2 cellular contexts compared by ENCODE assay signal in the genomic region with DNA sequence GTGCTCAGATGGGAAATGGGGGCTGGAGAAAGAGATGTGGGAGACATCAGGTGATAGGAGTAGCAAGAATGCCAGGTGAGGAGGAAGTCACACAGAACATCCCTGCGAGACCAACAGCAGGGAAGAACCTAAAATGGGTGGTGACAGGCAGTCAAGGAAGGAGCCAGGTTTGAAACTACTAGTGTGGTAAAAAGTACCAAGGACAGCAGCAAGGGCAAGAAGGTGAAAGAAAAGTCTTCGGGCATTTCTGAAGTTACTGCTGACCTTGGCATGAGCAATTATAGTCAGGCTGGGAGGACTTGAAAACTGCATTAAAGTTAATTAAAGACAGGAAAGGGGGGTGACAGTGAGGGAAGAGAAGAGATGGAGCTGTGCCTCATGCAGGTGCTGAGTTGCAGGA.
TF ChIP-seq lines count a peak whose summit lies in the region.

No MANE protein-coding gene starts in this region.

TF ChIP-seq in SK-N-SH, 30 proteins besides CTCF, POLR2A, EP300 and RAD21 (continued from another document):
- TF ChIP-seq, protein P1, sequence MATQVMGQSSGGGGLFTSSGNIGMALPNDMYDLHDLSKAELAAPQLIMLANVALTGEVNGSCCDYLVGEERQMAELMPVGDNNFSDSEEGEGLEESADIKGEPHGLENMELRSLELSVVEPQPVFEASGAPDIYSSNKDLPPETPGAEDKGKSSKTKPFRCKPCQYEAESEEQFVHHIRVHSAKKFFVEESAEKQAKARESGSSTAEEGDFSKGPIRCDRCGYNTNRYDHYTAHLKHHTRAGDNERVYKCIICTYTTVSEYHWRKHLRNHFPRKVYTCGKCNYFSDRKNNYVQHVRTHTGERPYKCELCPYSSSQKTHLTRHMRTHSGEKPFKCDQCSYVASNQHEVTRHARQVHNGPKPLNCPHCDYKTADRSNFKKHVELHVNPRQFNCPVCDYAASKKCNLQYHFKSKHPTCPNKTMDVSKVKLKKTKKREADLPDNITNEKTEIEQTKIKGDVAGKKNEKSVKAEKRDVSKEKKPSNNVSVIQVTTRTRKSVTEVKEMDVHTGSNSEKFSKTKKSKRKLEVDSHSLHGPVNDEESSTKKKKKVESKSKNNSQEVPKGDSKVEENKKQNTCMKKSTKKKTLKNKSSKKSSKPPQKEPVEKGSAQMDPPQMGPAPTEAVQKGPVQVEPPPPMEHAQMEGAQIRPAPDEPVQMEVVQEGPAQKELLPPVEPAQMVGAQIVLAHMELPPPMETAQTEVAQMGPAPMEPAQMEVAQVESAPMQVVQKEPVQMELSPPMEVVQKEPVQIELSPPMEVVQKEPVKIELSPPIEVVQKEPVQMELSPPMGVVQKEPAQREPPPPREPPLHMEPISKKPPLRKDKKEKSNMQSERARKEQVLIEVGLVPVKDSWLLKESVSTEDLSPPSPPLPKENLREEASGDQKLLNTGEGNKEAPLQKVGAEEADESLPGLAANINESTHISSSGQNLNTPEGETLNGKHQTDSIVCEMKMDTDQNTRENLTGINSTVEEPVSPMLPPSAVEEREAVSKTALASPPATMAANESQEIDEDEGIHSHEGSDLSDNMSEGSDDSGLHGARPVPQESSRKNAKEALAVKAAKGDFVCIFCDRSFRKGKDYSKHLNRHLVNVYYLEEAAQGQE (IDR thresholded peaks at IDR 0.05; ENCODE audit: low read depth, low read length): peak; percentile 67
- TF ChIP-seq SIN3A (IDR thresholded peaks at IDR 0.05; ENCODE audit: borderline replicate concordance, low read depth, low read length): no peak
- no peak for TF ChIP-seq RCOR1 (IDR thresholded peaks at IDR 0.05; ENCODE audit: low read length)
- no peak for TF ChIP-seq SMC3 (IDR thresholded peaks at IDR 0.05; ENCODE audit: low read depth, low read length)
- no peak for TF ChIP-seq FOSL2 (IDR thresholded peaks at IDR 0.05; ENCODE audit: borderline replicate concordance, low read depth)
TF ChIP-seq in SK-N-SH: peak in this region for 1.

TF ChIP-seq in SK-N-SH treated with all-trans-retinoic acid at 6 μM for 48 hours, 23 proteins besides CTCF, POLR2A, EP300 and RAD21 (continued from another document):
- TF ChIP-seq CSRNP3 (CRISPR knock-in tag; IDR thresholded peaks at IDR 0.05): no peak
- TF ChIP-seq PPARA (CRISPR knock-in tag; IDR thresholded peaks at IDR 0.05; ENCODE audit: borderline replicate concordance): no peak
- TF ChIP-seq ZNF70 (CRISPR knock-in tag; IDR thresholded peaks at IDR 0.05): no peak
